1 cellular context compared by ENCODE assay signal in genomic region chr10:78441704-78442103, GRCh38.
TF ChIP-seq lines count a peak whose summit lies in the region.

No MANE protein-coding gene starts in this region.

TF ChIP-seq in K562, 482 proteins besides CTCF, POLR2A, EP300 and RAD21 (continued from another document and continues in another):
- TF ChIP-seq ZNF609 (CRISPR knock-in tag; IDR thresholded peaks at IDR 0.05; ENCODE audit: borderline replicate concordance) = no peak
- TF ChIP-seq ZNF174 (CRISPR knock-in tag; IDR thresholded peaks at IDR 0.05) = no peak
- no peak for TF ChIP-seq E2F5 (CRISPR knock-in tag; IDR thresholded peaks at IDR 0.05)
- TF ChIP-seq MBD2 (IDR thresholded peaks at IDR 0.05; ENCODE audit: borderline replicate concordance, low read depth) = no peak
- TF ChIP-seq BRF1 (IDR thresholded peaks at IDR 0.05; ENCODE audit: borderline replicate concordance, extremely low read depth, insufficient read length) = no peak
- TF ChIP-seq HSF4 (CRISPR knock-in tag; IDR thresholded peaks at IDR 0.05; ENCODE audit: borderline replicate concordance) = no peak
- no peak for TF ChIP-seq GATAD2B (IDR thresholded peaks at IDR 0.05; ENCODE audit: borderline replicate concordance)
- TF ChIP-seq ZEB2 (IDR thresholded peaks at IDR 0.05) = 0 out of 2 replicates have a peak, but pooled peaks have one; percentile 37
- no peak for TF ChIP-seq ARID4B (CRISPR knock-in tag; IDR thresholded peaks at IDR 0.05)
- no peak for TF ChIP-seq ZFP1 (CRISPR knock-in tag; IDR thresholded peaks at IDR 0.05)
- TF ChIP-seq PCBP1 (IDR thresholded peaks at IDR 0.05; ENCODE audit: low read depth, low read length, poor library complexity, severe bottlenecking) = no peak
- no peak for TF ChIP-seq FIP1L1 (IDR thresholded peaks at IDR 0.05; ENCODE audit: low read depth, low read length, poor library complexity, severe bottlenecking)
- TF ChIP-seq TBL1XR1 (IDR thresholded peaks at IDR 0.05; ENCODE audit: low read length in 2 of 2) = no peak
- no peak for TF ChIP-seq E4F1 (CRISPR knock-in tag; IDR thresholded peaks at IDR 0.05; ENCODE audit: borderline replicate concordance)
- no peak for TF ChIP-seq ZNF133 (CRISPR knock-in tag; IDR thresholded peaks at IDR 0.05)
- TF ChIP-seq MTA1 (IDR thresholded peaks at IDR 0.05; ENCODE audit: borderline replicate concordance) = no peak
- TF ChIP-seq ZNF717 (CRISPR knock-in tag; IDR thresholded peaks at IDR 0.05) = no peak
- TF ChIP-seq EZH2 (IDR thresholded peaks at IDR 0.05; ENCODE audit: borderline replicate concordance, low read depth, low read length) = no peak
- TF ChIP-seq ZNF561 (CRISPR knock-in tag; conservative IDR thresholded peaks at IDR 0.05) = no peak
- no peak for TF ChIP-seq ZNF311 (CRISPR knock-in tag; IDR thresholded peaks at IDR 0.05)
- TF ChIP-seq MTF1 (CRISPR knock-in tag; IDR thresholded peaks at IDR 0.05; ENCODE audit: borderline replicate concordance) = no peak
- no peak for TF ChIP-seq IRF1 (CRISPR knock-in tag; IDR thresholded peaks at IDR 0.05; ENCODE audit: borderline replicate concordance)
- no peak for TF ChIP-seq BRD9 (IDR thresholded peaks at IDR 0.05; ENCODE audit: low read depth, partially characterized antibody)
- TF ChIP-seq MLLT1 (IDR thresholded peaks at IDR 0.05) = no peak
- no peak for TF ChIP-seq TAF15 (IDR thresholded peaks at IDR 0.05; ENCODE audit: low read depth, low read length)
- no peak for TF ChIP-seq MEF2A (IDR thresholded peaks at IDR 0.05; ENCODE audit: control insufficient read depth, low read depth, low read length)
- no peak for TF ChIP-seq DLX4 (CRISPR knock-in tag; IDR thresholded peaks at IDR 0.05)
- 0 out of 4 replicates have a peak, but pooled peaks of 1 of the 2 experiments have one; percentile 28 for TF ChIP-seq NRF1 (conservative IDR thresholded peaks at IDR 0.05 in 1 of 2, IDR thresholded peaks at IDR 0.05 in 1 of 2)
- no peak for TF ChIP-seq ZFP36 (IDR thresholded peaks at IDR 0.05; ENCODE audit: low read depth, low read length, partially characterized antibody)
- no peak for TF ChIP-seq SNRNP70 (optimal IDR thresholded peaks at IDR 0.05; ENCODE audit: low read depth, low read length)
- no peak for TF ChIP-seq E2F8 (IDR thresholded peaks at IDR 0.05; ENCODE audit: low read depth, partially characterized antibody)
- TF ChIP-seq ZNF583 (CRISPR knock-in tag; IDR thresholded peaks at IDR 0.05) = no peak
- TF ChIP-seq ZBTB2 (IDR thresholded peaks at IDR 0.05) = no peak
- TF ChIP-seq ID3 (CRISPR knock-in tag; IDR thresholded peaks at IDR 0.05) = no peak
- TF ChIP-seq ID3 (tag; IDR thresholded peaks at IDR 0.05) = no peak
- TF ChIP-seq ATF1 (CRISPR knock-in tag; IDR thresholded peaks at IDR 0.05) = no peak
- TF ChIP-seq ATF1 (tag; IDR thresholded peaks at IDR 0.05) = no peak
- no peak for TF ChIP-seq NFYB (IDR thresholded peaks at IDR 0.05; ENCODE audit: extremely low read depth, insufficient read length)
- no peak for TF ChIP-seq TCF3 (CRISPR knock-in tag; IDR thresholded peaks at IDR 0.05)
